In the genomic region with DNA sequence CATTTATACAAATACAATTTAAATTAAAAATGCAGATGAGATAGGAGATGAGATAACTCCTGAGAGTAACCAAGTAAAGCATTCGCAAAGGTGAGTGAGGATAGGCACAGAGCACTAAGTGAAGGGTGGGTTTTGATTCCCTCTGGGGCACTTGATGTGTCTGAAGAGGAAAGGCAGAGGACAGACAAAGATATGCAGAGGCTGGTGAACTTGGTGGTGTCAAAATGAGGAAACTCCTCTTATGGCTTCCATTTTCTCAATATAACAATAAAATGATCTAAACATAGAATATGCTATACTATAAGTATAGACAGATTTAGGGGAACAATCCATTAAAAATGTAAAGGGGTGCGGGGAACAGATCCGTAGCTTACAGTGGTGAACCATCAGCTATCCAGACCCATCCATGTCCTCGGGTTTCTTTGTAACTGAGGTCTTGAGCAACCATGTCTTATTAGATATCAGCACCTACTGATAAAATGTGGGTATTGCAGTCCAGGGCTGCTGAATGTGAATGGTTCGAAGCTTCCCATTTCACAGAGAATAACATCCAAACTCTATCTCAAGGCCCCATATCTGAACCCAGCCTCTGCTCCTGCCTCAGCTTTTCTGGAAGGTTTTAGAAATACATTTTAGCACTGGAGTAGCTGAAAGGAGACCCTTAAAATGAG, we compare ENCODE assay signal across 8 cellular contexts.
DNase-seq lines count a peak whose midpoint lies in the region; ATAC-seq and TF ChIP-seq lines count a peak whose summit lies in the region.

No MANE protein-coding gene starts in this region.

- H3K9me3 ChIP-seq in liver (ENCODE audit: control insufficient read depth in 4 of 4, low read length in 3 of 4) (no peaks in the 10 kb centered on the region), uterus (no peaks in the 10 kb centered on the region)

- H3K36me3 ChIP-seq in H7 (replicated peaks; ENCODE audit: control insufficient read depth, insufficient read depth, low read length) (no peaks in the 10 kb centered on the region), liver (ENCODE audit: control insufficient read depth in 4 of 4, insufficient read depth in 3 of 4, low read depth in 1 of 4, low read length in 3 of 4) (no peaks in the 10 kb centered on the region), uterus (no peaks in the 10 kb centered on the region)

- no peaks in the 10 kb centered on the region for H3K27me3 ChIP-seq in H7 (ENCODE audit: control insufficient read depth, insufficient read depth, low read length)
- no peaks in the 10 kb centered on the region for H3K27me3 ChIP-seq in liver (ENCODE audit: control insufficient read depth in 4 of 4, insufficient read depth in 4 of 4, low read length in 3 of 4)
- H3K27me3 ChIP-seq in uterus, result no peaks in the 10 kb centered on the region

- DNase-seq in NCI-H1105 treated with DMSO at 0.1 percent for 48 hours (lab: John Stamatoyannopoulos, UW) (peak; percentile 30), NCI-H1105 (lab: John Stamatoyannopoulos, UW) (no peak), H7 (peak; percentile 50), KG1 (lab: John Stamatoyannopoulos, UW) (peak; percentile 5), astrocyte of the spinal cord (ENCODE audit: low read depth, low spot score) (peak; percentile 2), uterus (no peak)

- no peak overlapping the region for H3K4me3 Mint-ChIP-seq in stimulated activated memory B cell treated with anti-CD40 and anti-IgM and Interleukin-4, amounts not matched to agents 10 μg/mL and 1 μg/mL and 100 μg/mL, for 72 hours

- no peak for ATAC-seq in stimulated activated memory B cell treated with anti-CD40 and anti-IgM and Interleukin-4, amounts not matched to agents 10 μg/mL and 1 μg/mL and 100 μg/mL, for 72 hours

- peaks cover 0 to 5% (median 3%) of the 10 kb centered on the region in 4 donors for H3K4me1 ChIP-seq in liver (ENCODE audit: control insufficient read depth in 4 of 4, insufficient read depth in 4 of 4, low read length in 3 of 4)
- H3K4me1 ChIP-seq in uterus, result no peaks in the 10 kb centered on the region

- in situ Hi-C loops in astrocyte of the spinal cord (cut with HindIII; ENCODE audit: low sequenced_read_pairs), result no loop called here

- intact Hi-C loops in uterus (cut with DNase I; ENCODE audit: low total_unique reads), result no loop called here

- TF ChIP-seq CTCF in astrocyte of the spinal cord (IDR thresholded peaks at IDR 0.05; ENCODE audit: low read depth, low read length) (peak; percentile 34), liver (IDR thresholded peaks at IDR 0.05; ENCODE audit: low read depth, low read length, missing input control) (peak; percentile 69), uterus (IDR thresholded peaks at IDR 0.05) (peak in 1 of 4 experiments; percentile 49)

- H3K27ac ChIP-seq in liver (ENCODE audit: low read depth in 1 of 2, low read length in 2 of 2) (no peak overlapping the region), uterus (no peak overlapping the region)

- TF ChIP-seq RAD21 in liver (IDR thresholded peaks at IDR 0.05), result peak; percentile 80 to 83

- no peak overlapping the region for H3K27ac Mint-ChIP-seq in stimulated activated memory B cell treated with anti-CD40 and anti-IgM and Interleukin-4, amounts not matched to agents 10 μg/mL and 1 μg/mL and 100 μg/mL, for 72 hours

- H3K4me3 ChIP-seq in H7 (ENCODE audit: insufficient read depth, low read depth, low read length) (no peak overlapping the region), astrocyte of the spinal cord (ENCODE audit: low read depth, low read length) (no peak overlapping the region), liver (ENCODE audit: low read depth in 1 of 3, low read length in 3 of 3) (no peak overlapping the region), uterus (no peak overlapping the region)

- H3K9me3 Mint-ChIP-seq in stimulated activated memory B cell treated with anti-CD40 and anti-IgM and Interleukin-4, amounts not matched to agents 10 μg/mL and 1 μg/mL and 100 μg/mL, for 72 hours, result peaks cover 12% of the 10 kb centered on the region

- no peaks in the 10 kb centered on the region for H3K36me3 Mint-ChIP-seq in stimulated activated memory B cell treated with anti-CD40 and anti-IgM and Interleukin-4, amounts not matched to agents 10 μg/mL and 1 μg/mL and 100 μg/mL, for 72 hours

- TF ChIP-seq POLR2A in uterus (IDR thresholded peaks at IDR 0.05), result no peak

- H3K4me1 Mint-ChIP-seq in stimulated activated memory B cell treated with anti-CD40 and anti-IgM and Interleukin-4, amounts not matched to agents 10 μg/mL and 1 μg/mL and 100 μg/mL, for 72 hours, result no peaks in the 10 kb centered on the region

- no peaks in the 10 kb centered on the region for H3K27me3 Mint-ChIP-seq in stimulated activated memory B cell treated with anti-CD40 and anti-IgM and Interleukin-4, amounts not matched to agents 10 μg/mL and 1 μg/mL and 100 μg/mL, for 72 hours

- no peak overlapping the region for H3K9ac ChIP-seq in liver (ENCODE audit: low read depth in 1 of 2, low read length in 2 of 2)

- WGBS in liver, result 52% methylated on average over 5 of the region's 5 CpGs

TF ChIP-seq in liver, 16 proteins besides CTCF, POLR2A, EP300 and RAD21:
- TF ChIP-seq HNF4A (conservative IDR thresholded peaks at IDR 0.05) (no peak), NR2F2 (IDR thresholded peaks at IDR 0.05) (no peak), SP1 (IDR thresholded peaks at IDR 0.05) (no peak), YY1 (IDR thresholded peaks at IDR 0.05) (no peak), HNF4G (IDR thresholded peaks at IDR 0.05) (no peak), FOXA2 (IDR thresholded peaks at IDR 0.05) (no peak)
- TF ChIP-seq, protein P1, sequence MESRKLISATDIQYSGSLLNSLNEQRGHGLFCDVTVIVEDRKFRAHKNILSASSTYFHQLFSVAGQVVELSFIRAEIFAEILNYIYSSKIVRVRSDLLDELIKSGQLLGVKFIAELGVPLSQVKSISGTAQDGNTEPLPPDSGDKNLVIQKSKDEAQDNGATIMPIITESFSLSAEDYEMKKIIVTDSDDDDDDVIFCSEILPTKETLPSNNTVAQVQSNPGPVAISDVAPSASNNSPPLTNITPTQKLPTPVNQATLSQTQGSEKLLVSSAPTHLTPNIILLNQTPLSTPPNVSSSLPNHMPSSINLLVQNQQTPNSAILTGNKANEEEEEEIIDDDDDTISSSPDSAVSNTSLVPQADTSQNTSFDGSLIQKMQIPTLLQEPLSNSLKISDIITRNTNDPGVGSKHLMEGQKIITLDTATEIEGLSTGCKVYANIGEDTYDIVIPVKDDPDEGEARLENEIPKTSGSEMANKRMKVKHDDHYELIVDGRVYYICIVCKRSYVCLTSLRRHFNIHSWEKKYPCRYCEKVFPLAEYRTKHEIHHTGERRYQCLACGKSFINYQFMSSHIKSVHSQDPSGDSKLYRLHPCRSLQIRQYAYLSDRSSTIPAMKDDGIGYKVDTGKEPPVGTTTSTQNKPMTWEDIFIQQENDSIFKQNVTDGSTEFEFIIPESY (IDR thresholded peaks at IDR 0.05), result no peak
- TF ChIP-seq, protein P2, sequence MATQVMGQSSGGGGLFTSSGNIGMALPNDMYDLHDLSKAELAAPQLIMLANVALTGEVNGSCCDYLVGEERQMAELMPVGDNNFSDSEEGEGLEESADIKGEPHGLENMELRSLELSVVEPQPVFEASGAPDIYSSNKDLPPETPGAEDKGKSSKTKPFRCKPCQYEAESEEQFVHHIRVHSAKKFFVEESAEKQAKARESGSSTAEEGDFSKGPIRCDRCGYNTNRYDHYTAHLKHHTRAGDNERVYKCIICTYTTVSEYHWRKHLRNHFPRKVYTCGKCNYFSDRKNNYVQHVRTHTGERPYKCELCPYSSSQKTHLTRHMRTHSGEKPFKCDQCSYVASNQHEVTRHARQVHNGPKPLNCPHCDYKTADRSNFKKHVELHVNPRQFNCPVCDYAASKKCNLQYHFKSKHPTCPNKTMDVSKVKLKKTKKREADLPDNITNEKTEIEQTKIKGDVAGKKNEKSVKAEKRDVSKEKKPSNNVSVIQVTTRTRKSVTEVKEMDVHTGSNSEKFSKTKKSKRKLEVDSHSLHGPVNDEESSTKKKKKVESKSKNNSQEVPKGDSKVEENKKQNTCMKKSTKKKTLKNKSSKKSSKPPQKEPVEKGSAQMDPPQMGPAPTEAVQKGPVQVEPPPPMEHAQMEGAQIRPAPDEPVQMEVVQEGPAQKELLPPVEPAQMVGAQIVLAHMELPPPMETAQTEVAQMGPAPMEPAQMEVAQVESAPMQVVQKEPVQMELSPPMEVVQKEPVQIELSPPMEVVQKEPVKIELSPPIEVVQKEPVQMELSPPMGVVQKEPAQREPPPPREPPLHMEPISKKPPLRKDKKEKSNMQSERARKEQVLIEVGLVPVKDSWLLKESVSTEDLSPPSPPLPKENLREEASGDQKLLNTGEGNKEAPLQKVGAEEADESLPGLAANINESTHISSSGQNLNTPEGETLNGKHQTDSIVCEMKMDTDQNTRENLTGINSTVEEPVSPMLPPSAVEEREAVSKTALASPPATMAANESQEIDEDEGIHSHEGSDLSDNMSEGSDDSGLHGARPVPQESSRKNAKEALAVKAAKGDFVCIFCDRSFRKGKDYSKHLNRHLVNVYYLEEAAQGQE (IDR thresholded peaks at IDR 0.05), result no peak
- TF ChIP-seq, protein P3, sequence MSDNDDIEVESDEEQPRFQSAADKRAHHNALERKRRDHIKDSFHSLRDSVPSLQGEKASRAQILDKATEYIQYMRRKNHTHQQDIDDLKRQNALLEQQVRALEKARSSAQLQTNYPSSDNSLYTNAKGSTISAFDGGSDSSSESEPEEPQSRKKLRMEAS (IDR thresholded peaks at IDR 0.05), result no peak

Comparison
In these comparisons a context has a peak if more than half of its experiments do, and no peak if none do; other contexts are left out.
1. DNase-seq: peak in NCI-H1105 treated with DMSO at 0.1 percent for 48 hours (single experiment), H7 (single experiment), KG1 (single experiment) and astrocyte of the spinal cord (single experiment); none in NCI-H1105 (single experiment) and uterus (0 of 2).